ENCODE assay signal across 10 cellular contexts in genomic region chr1:214187152-214187900, GRCh38.
DNase-seq lines count a peak whose midpoint lies in the region; ATAC-seq and TF ChIP-seq lines count a peak whose summit lies in the region.
"Had no signal": no experiment of that assay in that cellular context is flagged by ENCODE, and none has a peak within 500 bp of the region (broad histone marks: within the 10 kb centered on the region; RNA-seq: fewer than 3 reads in every experiment).

No MANE protein-coding gene starts in this region.

- peak in 2 of 3 experiments; percentile 48 to 62 for DNase-seq in NCI-H1417 (lab: John Stamatoyannopoulos, UW)
- no peak for DNase-seq in NCI-H1417 treated with DMSO at 0.1 percent for 48 hours (lab: John Stamatoyannopoulos, UW)
- DNase-seq in astrocyte of the spinal cord (ENCODE audit: low read depth, low spot score) = no peak
- peak; percentile 4 for DNase-seq in iris pigment epithelial cell (ENCODE audit: low read depth)
- DNase-seq in stomach = no peak
- no peak for DNase-seq in cortex of kidney (lab: John Stamatoyannopoulos, UW)
- DNase-seq in HCEC 1CT = no peak
- DNase-seq: ACHN; activated CD4-positive, alpha-beta T cell treated with anti-CD3 and anti-CD28 coated beads for 36 hours had no signal

- TF ChIP-seq EP300 in stomach (IDR thresholded peaks at IDR 0.05) = no peak

- H3K9me3 ChIP-seq in stomach = peaks cover 0 to 7% (median 2%) of the 10 kb centered on the region in 4 donors

- H3K4me3 ChIP-seq in astrocyte of the spinal cord (ENCODE audit: low read depth, low read length) (peak overlapping the region; percentile 27), stomach (peak overlapping the region; percentile 24 to 45 (median 26))

- H3K27ac ChIP-seq in stomach = no peak overlapping the region

- no peak for ATAC-seq in GM18505 (IDR thresholded peaks at IDR 0.05; ENCODE audit: unreplicated experiment)
- ATAC-seq: activated CD4-positive, alpha-beta T cell treated with anti-CD3 and anti-CD28 coated beads for 36 hours had no signal

- in situ Hi-C loops in astrocyte of the spinal cord (cut with HindIII; ENCODE audit: low sequenced_read_pairs) = no loop called here

- no peaks in the 10 kb centered on the region for H3K36me3 ChIP-seq in stomach

- intact Hi-C loops in stomach (cut with DNase I; ENCODE audit: low total_unique reads) = no loop called here

- no peak for TF ChIP-seq POLR2A in stomach (IDR thresholded peaks at IDR 0.05)
- no peak for TF ChIP-seq POLR2A in GM18505 (IDR thresholded peaks at IDR 0.05; ENCODE audit: borderline replicate concordance, extremely low read depth, insufficient read depth, insufficient read length)

- H3K4me1 ChIP-seq in stomach = peaks cover 4 to 15% (median 9%) of the 10 kb centered on the region in 4 donors

- WGBS in stomach, 5 donors = 5 to 10% (median 6%) methylated on average over 45 to 49 of the region's 49 CpGs

- peaks cover 0 to 55% (median 29%) of the 10 kb centered on the region in 3 donors for H3K27me3 ChIP-seq in stomach

- TF ChIP-seq CTCF in astrocyte of the spinal cord (IDR thresholded peaks at IDR 0.05; ENCODE audit: low read depth, low read length) = no peak
- TF ChIP-seq CTCF in stomach (IDR thresholded peaks at IDR 0.05) = no peak

Comparison
In these comparisons a context has a peak if more than half of its experiments do, and no peak if none do; other contexts are left out.
1. DNase-seq: peak in NCI-H1417 (2 of 3) and iris pigment epithelial cell (single experiment); none in NCI-H1417 treated with DMSO at 0.1 percent for 48 hours (single experiment), astrocyte of the spinal cord (single experiment), stomach (single experiment), cortex of kidney (single experiment) and HCEC 1CT (single experiment).